In the genomic region with DNA sequence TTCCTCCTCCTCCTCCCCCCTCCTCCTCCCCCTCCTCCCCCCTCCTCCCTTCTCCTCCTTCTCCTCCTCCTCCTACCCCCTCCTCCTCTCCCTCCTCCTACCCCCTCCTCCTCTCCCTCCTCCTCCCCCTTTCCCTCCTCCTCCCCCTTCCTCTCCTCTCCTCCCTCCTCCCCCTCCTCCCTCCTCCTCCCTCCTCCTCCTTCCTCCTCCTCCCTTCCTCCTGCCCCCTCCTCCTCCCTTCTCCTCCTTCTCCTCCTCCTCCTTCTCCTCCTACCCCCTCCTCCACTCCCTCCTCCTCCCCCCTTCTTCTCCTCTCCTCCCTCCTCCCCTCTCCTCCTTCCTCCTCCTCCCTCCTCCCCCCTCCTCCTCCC, we compare ENCODE assay signal across 10 cellular contexts. TPM values are rescaled to one million over a fixed set of nuclear protein-coding genes. Genes with fewer than 3 reads are reported as not detected.
A peak's percentile ranks its signal among the peaks of the same experiment; 100 is the strongest.
DNase-seq lines count a peak whose midpoint lies in the region; ATAC-seq and TF ChIP-seq lines count a peak whose summit lies in the region.
"Had no signal": no experiment of that assay in that cellular context is flagged by ENCODE, and none has a peak within 500 bp of the region (broad histone marks: within the 10 kb centered on the region; RNA-seq: fewer than 3 reads in every experiment).

No MANE protein-coding gene starts in this region.

- no peak overlapping the region for H3K14ac ChIP-seq in mesenchymal stem cell (ENCODE audit: low read length in 2 of 2)

- H3K27me3 Mint-ChIP-seq in CD14-positive monocyte (ENCODE audit: low read depth in 3 of 3) = peaks cover 58 to 78% (median 64%) of the 10 kb centered on the region in 3 donors
- no peaks in the 10 kb centered on the region for H3K27me3 Mint-ChIP-seq in activated T-helper 1 cell treated with anti-CD3 and anti-CD28 coated beads, Interleukin-12 subunit alpha, Interleukin-12 subunit beta, Interleukin-2, Interleukin-4 antibody, amounts not matched to agents 30 ng/mL and 10 ng/mL and 1 ng/mL, durations not matched to agents 14 hours and 24 hours and 36 hours (ENCODE audit: insufficient read depth)

- no peak overlapping the region for H2BK15ac ChIP-seq in mesenchymal stem cell (ENCODE audit: low read depth, poor library complexity, severe bottlenecking)

- intact Hi-C loops in CD14-positive monocyte (cut with micrococcal nuclease) = no loop called here
- intact Hi-C loops in activated T-helper 1 cell treated with anti-CD3 and anti-CD28 coated beads, Interleukin-12 subunit alpha, Interleukin-12 subunit beta, Interleukin-2, Interleukin-4 antibody, amounts not matched to agents 30 ng/mL and 10 ng/mL and 1 ng/mL, durations not matched to agents 14 hours and 24 hours and 36 hours (cut with micrococcal nuclease) = loop anchor here (1.0 to 5.0 kb wide), 6 partner anchors 42 to 356 kb away; partner anchors contain the start of genes CES2, CIAO2B, CKLF and TK2

- DNase-seq in CD14-positive monocyte (ENCODE audit: low spot score) (no peak), HL-60 (ENCODE audit: low read depth in 1 of 2, low spot score in 1 of 2) (peak; percentile 54 to 79), mesenchymal stem cell (no peak), DMS114 treated with DMSO at 0.1 percent for 48 hours (lab: John Stamatoyannopoulos, UW; ENCODE audit: unreplicated experiment) (no peak), NCI-H82 treated with DMSO at 0.1 percent for 48 hours (lab: John Stamatoyannopoulos, UW; ENCODE audit: unreplicated experiment) (no peak)
- DNase-seq in activated T-helper 1 cell treated with anti-CD3 and anti-CD28 coated beads, Interleukin-12 subunit alpha, Interleukin-12 subunit beta, Interleukin-2, Interleukin-4 antibody, amounts not matched to agents 30 ng/mL and 10 ng/mL and 1 ng/mL, durations not matched to agents 14 hours and 24 hours and 36 hours (ENCODE audit: low spot score) = no peak

- no peak overlapping the region for H3K23ac ChIP-seq in mesenchymal stem cell (ENCODE audit: low read length in 2 of 2)

- H3K27ac ChIP-seq in HL-60 (replicated peaks) (no peak overlapping the region), mesenchymal stem cell (ENCODE audit: low read length, poor library complexity, severe bottlenecking) (peak overlapping the region; percentile 98)

- no peak overlapping the region for H3K9ac ChIP-seq in mesenchymal stem cell (ENCODE audit: low read length)

- no peak overlapping the region for H3K4me2 ChIP-seq in mesenchymal stem cell (ENCODE audit: low read length, poor library complexity, severe bottlenecking)

- no peak overlapping the region for H4K8ac ChIP-seq in mesenchymal stem cell (ENCODE audit: low read length)

- H3K36me3 Mint-ChIP-seq in CD14-positive monocyte = peaks cover 0 to 2% of the 10 kb centered on the region in 2 donors
- H3K36me3 Mint-ChIP-seq in activated T-helper 1 cell treated with anti-CD3 and anti-CD28 coated beads, Interleukin-12 subunit alpha, Interleukin-12 subunit beta, Interleukin-2, Interleukin-4 antibody, amounts not matched to agents 30 ng/mL and 10 ng/mL and 1 ng/mL, durations not matched to agents 14 hours and 24 hours and 36 hours (ENCODE audit: low read depth) = no peaks in the 10 kb centered on the region
- H3K36me3 Mint-ChIP-seq: IgD-negative memory B cell had no signal

- no peak overlapping the region for H2BK12ac ChIP-seq in mesenchymal stem cell (ENCODE audit: low read length in 2 of 2)

- peaks cover 26% of the 10 kb centered on the region for H3K4me1 Mint-ChIP-seq in CD14-positive monocyte
- H3K4me1 Mint-ChIP-seq in activated T-helper 1 cell treated with anti-CD3 and anti-CD28 coated beads, Interleukin-12 subunit alpha, Interleukin-12 subunit beta, Interleukin-2, Interleukin-4 antibody, amounts not matched to agents 30 ng/mL and 10 ng/mL and 1 ng/mL, durations not matched to agents 14 hours and 24 hours and 36 hours (ENCODE audit: low read depth) = peaks cover 66% of the 10 kb centered on the region

- no peak overlapping the region for H3K4me3 ChIP-seq in HL-60 (replicated peaks; ENCODE audit: insufficient read depth, low read length)
- H3K4me3 ChIP-seq in mesenchymal stem cell (ENCODE audit: insufficient read depth in 1 of 2, low read depth in 1 of 2, low read length in 2 of 2) = no peak overlapping the region

- no peaks in the 10 kb centered on the region for H3K27me3 ChIP-seq in HL-60 (ENCODE audit: insufficient read depth, poor library complexity, severe bottlenecking)
- no peaks in the 10 kb centered on the region for H3K27me3 ChIP-seq in mesenchymal stem cell (ENCODE audit: control insufficient read depth in 1 of 2, insufficient read depth in 1 of 2, low read length in 2 of 2)

- TF ChIP-seq CTCF in CD14-positive monocyte (IDR thresholded peaks at IDR 0.05) = no peak
- no peak for TF ChIP-seq CTCF in HL-60 (IDR thresholded peaks at IDR 0.05; ENCODE audit: insufficient read depth, low read length)

- H2AFZ ChIP-seq in mesenchymal stem cell (ENCODE audit: low read depth, low read length) = no peak overlapping the region

- H3K4ac ChIP-seq in mesenchymal stem cell (ENCODE audit: low read depth in 1 of 2, low read length in 2 of 2) = no peak overlapping the region

- H3K9me3 ChIP-seq in mesenchymal stem cell (ENCODE audit: control insufficient read depth, low read length) = no peaks in the 10 kb centered on the region

- ATAC-seq in HG02588 (IDR thresholded peaks at IDR 0.05; ENCODE audit: unreplicated experiment) (no peak), HG03039 (IDR thresholded peaks at IDR 0.05; ENCODE audit: unreplicated experiment) (no peak)

- no peak overlapping the region for H3K18ac ChIP-seq in mesenchymal stem cell (ENCODE audit: low read depth in 1 of 2, low read length in 2 of 2)

- H2BK5ac ChIP-seq in mesenchymal stem cell (ENCODE audit: low read depth, low read length, poor library complexity, severe bottlenecking) = no peak overlapping the region

- peak overlapping the region in 4 of 7 donors; percentile 24 to 77 (median 73) for H3K27ac Mint-ChIP-seq in CD14-positive monocyte
- H3K27ac Mint-ChIP-seq in activated T-helper 1 cell treated with anti-CD3 and anti-CD28 coated beads, Interleukin-12 subunit alpha, Interleukin-12 subunit beta, Interleukin-2, Interleukin-4 antibody, amounts not matched to agents 30 ng/mL and 10 ng/mL and 1 ng/mL, durations not matched to agents 14 hours and 24 hours and 36 hours = peak overlapping the region; percentile 98

- no peaks in the 10 kb centered on the region for H3K36me3 ChIP-seq in mesenchymal stem cell (ENCODE audit: control insufficient read depth in 1 of 2, insufficient read depth in 2 of 2, low read depth in 1 of 2, low read length in 2 of 2)

- H2AK5ac ChIP-seq in mesenchymal stem cell (ENCODE audit: low read length, severe bottlenecking) = no peak overlapping the region

- H4K91ac ChIP-seq in mesenchymal stem cell (ENCODE audit: low read length) = no peak overlapping the region

- peaks cover 3 to 12% (median 9%) of the 10 kb centered on the region in 7 donors for H3K9me3 Mint-ChIP-seq in CD14-positive monocyte
- H3K9me3 Mint-ChIP-seq in activated T-helper 1 cell treated with anti-CD3 and anti-CD28 coated beads, Interleukin-12 subunit alpha, Interleukin-12 subunit beta, Interleukin-2, Interleukin-4 antibody, amounts not matched to agents 30 ng/mL and 10 ng/mL and 1 ng/mL, durations not matched to agents 14 hours and 24 hours and 36 hours = peaks cover 7% of the 10 kb centered on the region
- H3K9me3 Mint-ChIP-seq: nephron had no signal

- H3K4me3 Mint-ChIP-seq in CD14-positive monocyte = no peak overlapping the region
- no peak overlapping the region for H3K4me3 Mint-ChIP-seq in activated T-helper 1 cell treated with anti-CD3 and anti-CD28 coated beads, Interleukin-12 subunit alpha, Interleukin-12 subunit beta, Interleukin-2, Interleukin-4 antibody, amounts not matched to agents 30 ng/mL and 10 ng/mL and 1 ng/mL, durations not matched to agents 14 hours and 24 hours and 36 hours

- peak overlapping the region; percentile 11 for H2BK120ac ChIP-seq in mesenchymal stem cell (ENCODE audit: low read depth, low read length)

- peaks cover 2% of the 10 kb centered on the region for H3K79me1 ChIP-seq in mesenchymal stem cell (replicated peaks; ENCODE audit: low read length, poor library complexity, severe bottlenecking)

- H3K4me1 ChIP-seq in mesenchymal stem cell (ENCODE audit: control insufficient read depth, insufficient read depth, low read depth, low read length) = peaks cover 18% of the 10 kb centered on the region

RNA-seq across cellular contexts. Expression of gene PDP2, which starts 6.6 kb away (rescaled TPM):
- polyA plus RNA-seq in CD14-positive monocyte = not detected
- 43.3 and 52.2 TPM in 2 replicates for total RNA-seq in activated T-helper 1 cell treated with anti-CD3 and anti-CD28 coated beads, Interleukin-12 subunit alpha, Interleukin-12 subunit beta, Interleukin-2, Interleukin-4 antibody, amounts not matched to agents 30 ng/mL and 10 ng/mL and 1 ng/mL, durations not matched to agents 14 hours and 24 hours and 36 hours
- 7.9 TPM for polyA plus RNA-seq in mesenchymal stem cell (2013, experiment 1 of 2)
- polyA plus RNA-seq in mesenchymal stem cell (2013, experiment 2 of 2) = 7.3 TPM

RNA-seq across cellular contexts. Expression of gene CA7, which starts 29.5 kb away (rescaled TPM):
- not detected for polyA plus RNA-seq in CD14-positive monocyte
- total RNA-seq in activated T-helper 1 cell treated with anti-CD3 and anti-CD28 coated beads, Interleukin-12 subunit alpha, Interleukin-12 subunit beta, Interleukin-2, Interleukin-4 antibody, amounts not matched to agents 30 ng/mL and 10 ng/mL and 1 ng/mL, durations not matched to agents 14 hours and 24 hours and 36 hours = 0.13 and 0.39 TPM in 2 replicates
- polyA plus RNA-seq in mesenchymal stem cell (2013, experiment 1 of 2) = not detected
- not detected for polyA plus RNA-seq in mesenchymal stem cell (2013, experiment 2 of 2)
- polyA plus RNA-seq: IgD-negative memory B cell had no signal

RNA-seq across cellular contexts. Expression of gene NAE1, which starts 42.9 kb away (rescaled TPM):
- 10 to 100 TPM; 16.8 to 18.6 TPM for polyA plus RNA-seq in CD14-positive monocyte
- total RNA-seq in activated T-helper 1 cell treated with anti-CD3 and anti-CD28 coated beads, Interleukin-12 subunit alpha, Interleukin-12 subunit beta, Interleukin-2, Interleukin-4 antibody, amounts not matched to agents 30 ng/mL and 10 ng/mL and 1 ng/mL, durations not matched to agents 14 hours and 24 hours and 36 hours = 114 and 120 TPM in 2 replicates
- 64.1 TPM for polyA plus RNA-seq in mesenchymal stem cell (2013, experiment 1 of 2)
- polyA plus RNA-seq in mesenchymal stem cell (2013, experiment 2 of 2) = 71.4 TPM

RNA-seq across cellular contexts. Expression of gene CDH16, which starts 45.0 kb away (rescaled TPM):
- polyA plus RNA-seq in CD14-positive monocyte = not detected
- not detected in 2 replicates for total RNA-seq in activated T-helper 1 cell treated with anti-CD3 and anti-CD28 coated beads, Interleukin-12 subunit alpha, Interleukin-12 subunit beta, Interleukin-2, Interleukin-4 antibody, amounts not matched to agents 30 ng/mL and 10 ng/mL and 1 ng/mL, durations not matched to agents 14 hours and 24 hours and 36 hours
- not detected for polyA plus RNA-seq in mesenchymal stem cell (2013, experiment 1 of 2)
- polyA plus RNA-seq in mesenchymal stem cell (2013, experiment 2 of 2) = not detected
- polyA plus RNA-seq: IgD-negative memory B cell had no signal

RNA-seq across cellular contexts. Expression of gene RRAD, which starts 51.7 kb away (rescaled TPM):
- under 1 TPM; 0.42 to 0.55 TPM for polyA plus RNA-seq in CD14-positive monocyte
- total RNA-seq in activated T-helper 1 cell treated with anti-CD3 and anti-CD28 coated beads, Interleukin-12 subunit alpha, Interleukin-12 subunit beta, Interleukin-2, Interleukin-4 antibody, amounts not matched to agents 30 ng/mL and 10 ng/mL and 1 ng/mL, durations not matched to agents 14 hours and 24 hours and 36 hours = 0.83 and 0.93 TPM in 2 replicates
- polyA plus RNA-seq in mesenchymal stem cell (2013, experiment 1 of 2) = 6.9 TPM
- polyA plus RNA-seq in mesenchymal stem cell (2013, experiment 2 of 2) = 7.7 TPM
- polyA plus RNA-seq: IgD-negative memory B cell had no signal

Comparison
In these comparisons a context has a peak if more than half of its experiments do, and no peak if none do; other contexts are left out.
1. DNase-seq: peak in HL-60 (2 of 2); none in CD14-positive monocyte (single experiment), activated T-helper 1 cell treated with anti-CD3 and anti-CD28 coated beads, Interleukin-12 subunit alpha, Interleukin-12 subunit beta, Interleukin-2, Interleukin-4 antibody, amounts not matched to agents 30 ng/mL and 10 ng/mL and 1 ng/mL, durations not matched to agents 14 hours and 24 hours and 36 hours (single experiment), mesenchymal stem cell (single experiment), DMS114 treated with DMSO at 0.1 percent for 48 hours (single experiment) and NCI-H82 treated with DMSO at 0.1 percent for 48 hours (single experiment).